ENCODE assay signal across 16 cellular contexts in genomic region chr21:37232274-37233018, GRCh38. TPM values are rescaled to one million over a fixed set of nuclear protein-coding genes. Genes with fewer than 3 reads are reported as not detected.
DNase-seq lines count a peak whose midpoint lies in the region; ATAC-seq, FAIRE-seq and TF ChIP-seq lines count a peak whose summit lies in the region.
"Had no signal": no experiment of that assay in that cellular context is flagged by ENCODE, and none has a peak within 500 bp of the region (broad histone marks: within the 10 kb centered on the region; RNA-seq: fewer than 3 reads in every experiment).

No MANE protein-coding gene starts in this region.

- ATAC-seq in GM19324 (IDR thresholded peaks at IDR 0.05; ENCODE audit: low FRiP score, unreplicated experiment) (peak; percentile 51), HG02759 (IDR thresholded peaks at IDR 0.05; ENCODE audit: unreplicated experiment) (peak; percentile 58), aorta (ENCODE audit: low FRiP score) (no peak)
- ATAC-seq in naive thymus-derived CD8-positive, alpha-beta T cell: no peak
- ATAC-seq: right lobe of liver had no signal

- H3K9ac ChIP-seq in OCI-LY3 (ENCODE audit: low read length): no peak overlapping the region

- no peaks in the 10 kb centered on the region for H3K9me3 Mint-ChIP-seq in naive thymus-derived CD8-positive, alpha-beta T cell

- no peak overlapping the region for H3K4me3 Mint-ChIP-seq in naive thymus-derived CD8-positive, alpha-beta T cell

- peak overlapping the region; percentile 77 for H3K4me2 ChIP-seq in OCI-LY3 (ENCODE audit: low read length)

- H3K36me3 ChIP-seq in OCI-LY3 (replicated peaks; ENCODE audit: low read depth, low read length) (peaks cover 10% of the 10 kb centered on the region), aorta (ENCODE audit: control insufficient read depth in 1 of 2, insufficient read depth in 2 of 2, low read length in 1 of 2) (peaks cover 2 to 17% of the 10 kb centered on the region in 2 donors)

- no peaks in the 10 kb centered on the region for H3K9me3 ChIP-seq in OCI-LY3 (ENCODE audit: insufficient read depth, low read length)
- no peaks in the 10 kb centered on the region for H3K9me3 ChIP-seq in aorta (ENCODE audit: control insufficient read depth, low read length)
- H3K9me3 ChIP-seq: right lobe of liver had no signal

- H3K27me3 Mint-ChIP-seq in naive thymus-derived CD8-positive, alpha-beta T cell: no peaks in the 10 kb centered on the region

- peaks cover 15% of the 10 kb centered on the region for H3K4me1 ChIP-seq in OCI-LY3 (ENCODE audit: low read length)
- H3K4me1 ChIP-seq in aorta (ENCODE audit: control insufficient read depth in 1 of 2, insufficient read depth in 2 of 2, low read length in 2 of 2): no peaks in the 10 kb centered on the region
- H3K4me1 ChIP-seq: right lobe of liver had no signal

- no peaks in the 10 kb centered on the region for H3K79me2 ChIP-seq in OCI-LY3 (ENCODE audit: low read length)

- peak; percentile 86 for FAIRE-seq in GM12892 (lab: Jason Lieb, UNC)
- FAIRE-seq: H1, TTC549 had no signal

- H3K4me3 ChIP-seq in OCI-LY3 (ENCODE audit: low read length) (peak overlapping the region; percentile 55), aorta (ENCODE audit: low read length in 2 of 2) (no peak overlapping the region)
- H3K4me3 ChIP-seq: right lobe of liver had no signal

- TF ChIP-seq CTCF in OCI-LY3 (IDR thresholded peaks at IDR 0.05; ENCODE audit: low read depth, low read length): no peak

- DNase-seq in GM12892 (ENCODE audit: insufficient read length) (peak; percentile 47), D341Med (ENCODE audit: low spot score) (no peak), aorta (no peak), RKO (ENCODE audit: low spot score) (no peak)
- no peak for DNase-seq in naive thymus-derived CD8-positive, alpha-beta T cell
- DNase-seq: activated effector memory CD4-positive, alpha-beta T cell treated with Interleukin-2 at 50 U/mL for 16 hours; anterior cingulate cortex; NCI-H510A; nucleus accumbens; right lobe of liver; stimulated activated CD4-positive, alpha-beta T cell treated with anti-CD3 and anti-CD28 coated beads, Interleukin-2, amount 100 ng/mL, for 24 hours had no signal

- 0 out of 2 replicates have a peak, but pooled peaks cover 4% of the 10 kb centered on the region for H4K20me1 ChIP-seq in OCI-LY3 (ENCODE audit: insufficient read depth, low read length)

- H3K36me3 Mint-ChIP-seq in naive thymus-derived CD8-positive, alpha-beta T cell: peaks cover 0 to 75% (median 18%) of the 10 kb centered on the region in 3 donors

- H3K27ac Mint-ChIP-seq in naive thymus-derived CD8-positive, alpha-beta T cell: peak overlapping the region in 1 of 10 donors; percentile 14

- peaks cover 4 to 8% (median 6%) of the 10 kb centered on the region in 4 donors for H3K4me1 Mint-ChIP-seq in naive thymus-derived CD8-positive, alpha-beta T cell

- intact Hi-C loops in aorta (cut with DNase I): no loop called here

- no peaks in the 10 kb centered on the region for H3K27me3 ChIP-seq in OCI-LY3 (ENCODE audit: low read depth, low read length)
- H3K27me3 ChIP-seq in aorta (ENCODE audit: control insufficient read depth in 1 of 2, insufficient read depth in 2 of 2, low read length in 1 of 2): no peaks in the 10 kb centered on the region
- H3K27me3 ChIP-seq: right lobe of liver had no signal

- POLR2A ChIA-PET in naive thymus-derived CD8-positive, alpha-beta T cell (lab: Charles Lee): interaction anchor here (0.6 to 1.4 kb wide), 3 partner anchors 12 to 35 kb away, joined by 3 to 4 read pairs (median 3); partner anchors contain the start of gene VPS26C

- H2AFZ ChIP-seq in OCI-LY3 (ENCODE audit: low read depth, low read length): no peak overlapping the region

- H3K27ac ChIP-seq in OCI-LY3 (ENCODE audit: low read length) (peak overlapping the region; percentile 12; the same call in 1 of the 2 replicates), aorta (ENCODE audit: low read depth in 1 of 2, low read length in 2 of 2) (no peak overlapping the region)
- H3K27ac ChIP-seq: right lobe of liver had no signal

- TF ChIP-seq POLR2A in GM12892 (IDR thresholded peaks at IDR 0.05; ENCODE audit: low read depth, low read length): no peak

- WGBS in aorta, 2 donors: 91% methylated on average over 19 of the region's 19 CpGs

RNA-seq across cellular contexts. Expression of gene VPS26C, which starts 34.7 kb away (rescaled TPM):
- 46.2 TPM for polyA plus RNA-seq in GM12892 (2012; ENCODE audit: missing spikeins)
- total RNA-seq in naive thymus-derived CD8-positive, alpha-beta T cell: 10 to 100 TPM; 74.0 to 77.8 TPM
- 10 to 100 TPM; 60.1 to 72.7 (median 62.9) TPM for polyA plus RNA-seq in naive thymus-derived CD8-positive, alpha-beta T cell
- total RNA-seq in aorta: 10 to 100 TPM; 46.5 to 61.6 TPM
- 10 to 100 TPM; 32.4 to 37.9 TPM for polyA plus RNA-seq in aorta

Comparison
In these comparisons a context has a peak if more than half of its experiments do, and no peak if none do; other contexts are left out.
1. ATAC-seq: peak in GM19324 (single experiment) and HG02759 (single experiment); none in naive thymus-derived CD8-positive, alpha-beta T cell (0 of 2) and aorta (single experiment).